In the genomic region with DNA sequence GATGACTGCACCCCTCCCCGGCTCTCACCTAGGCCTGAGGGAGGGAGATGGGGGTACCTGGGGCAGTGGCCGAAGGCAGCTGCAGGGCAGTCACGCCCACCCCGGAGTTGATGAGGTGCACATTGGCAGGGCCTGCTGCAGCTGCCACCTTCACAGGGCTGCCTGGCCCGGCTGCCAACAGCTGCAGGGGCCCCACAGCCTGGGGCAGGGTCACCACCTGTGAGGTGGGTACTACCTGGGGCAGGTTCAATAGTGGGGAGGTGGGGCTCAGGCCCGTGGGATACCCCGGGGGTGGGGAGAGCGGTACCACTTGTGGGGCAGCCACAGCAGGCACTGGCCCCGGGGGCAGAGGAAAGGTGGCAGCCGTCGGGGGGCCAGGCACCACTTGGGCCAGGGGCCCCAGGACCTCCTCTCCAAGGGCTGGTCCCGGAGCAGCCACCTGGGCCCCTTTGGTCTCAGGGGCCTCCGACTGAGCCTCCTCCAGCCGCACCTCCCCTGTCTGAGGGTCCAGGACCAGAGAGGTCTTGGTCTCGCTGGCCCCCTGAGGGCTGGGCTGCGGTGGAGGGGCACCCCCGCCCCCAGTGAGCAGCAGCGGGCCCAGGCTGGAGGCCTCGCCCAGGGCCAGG, we compare ENCODE assay signal across 1 cellular context.
TF ChIP-seq lines count a peak whose summit lies in the region.

No MANE protein-coding gene starts in this region.

TF ChIP-seq in liver, 16 proteins besides CTCF, POLR2A, EP300 and RAD21 (continued from another document):
- TF ChIP-seq, protein P1, sequence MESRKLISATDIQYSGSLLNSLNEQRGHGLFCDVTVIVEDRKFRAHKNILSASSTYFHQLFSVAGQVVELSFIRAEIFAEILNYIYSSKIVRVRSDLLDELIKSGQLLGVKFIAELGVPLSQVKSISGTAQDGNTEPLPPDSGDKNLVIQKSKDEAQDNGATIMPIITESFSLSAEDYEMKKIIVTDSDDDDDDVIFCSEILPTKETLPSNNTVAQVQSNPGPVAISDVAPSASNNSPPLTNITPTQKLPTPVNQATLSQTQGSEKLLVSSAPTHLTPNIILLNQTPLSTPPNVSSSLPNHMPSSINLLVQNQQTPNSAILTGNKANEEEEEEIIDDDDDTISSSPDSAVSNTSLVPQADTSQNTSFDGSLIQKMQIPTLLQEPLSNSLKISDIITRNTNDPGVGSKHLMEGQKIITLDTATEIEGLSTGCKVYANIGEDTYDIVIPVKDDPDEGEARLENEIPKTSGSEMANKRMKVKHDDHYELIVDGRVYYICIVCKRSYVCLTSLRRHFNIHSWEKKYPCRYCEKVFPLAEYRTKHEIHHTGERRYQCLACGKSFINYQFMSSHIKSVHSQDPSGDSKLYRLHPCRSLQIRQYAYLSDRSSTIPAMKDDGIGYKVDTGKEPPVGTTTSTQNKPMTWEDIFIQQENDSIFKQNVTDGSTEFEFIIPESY (IDR thresholded peaks at IDR 0.05) = no peak
- TF ChIP-seq, protein P2, sequence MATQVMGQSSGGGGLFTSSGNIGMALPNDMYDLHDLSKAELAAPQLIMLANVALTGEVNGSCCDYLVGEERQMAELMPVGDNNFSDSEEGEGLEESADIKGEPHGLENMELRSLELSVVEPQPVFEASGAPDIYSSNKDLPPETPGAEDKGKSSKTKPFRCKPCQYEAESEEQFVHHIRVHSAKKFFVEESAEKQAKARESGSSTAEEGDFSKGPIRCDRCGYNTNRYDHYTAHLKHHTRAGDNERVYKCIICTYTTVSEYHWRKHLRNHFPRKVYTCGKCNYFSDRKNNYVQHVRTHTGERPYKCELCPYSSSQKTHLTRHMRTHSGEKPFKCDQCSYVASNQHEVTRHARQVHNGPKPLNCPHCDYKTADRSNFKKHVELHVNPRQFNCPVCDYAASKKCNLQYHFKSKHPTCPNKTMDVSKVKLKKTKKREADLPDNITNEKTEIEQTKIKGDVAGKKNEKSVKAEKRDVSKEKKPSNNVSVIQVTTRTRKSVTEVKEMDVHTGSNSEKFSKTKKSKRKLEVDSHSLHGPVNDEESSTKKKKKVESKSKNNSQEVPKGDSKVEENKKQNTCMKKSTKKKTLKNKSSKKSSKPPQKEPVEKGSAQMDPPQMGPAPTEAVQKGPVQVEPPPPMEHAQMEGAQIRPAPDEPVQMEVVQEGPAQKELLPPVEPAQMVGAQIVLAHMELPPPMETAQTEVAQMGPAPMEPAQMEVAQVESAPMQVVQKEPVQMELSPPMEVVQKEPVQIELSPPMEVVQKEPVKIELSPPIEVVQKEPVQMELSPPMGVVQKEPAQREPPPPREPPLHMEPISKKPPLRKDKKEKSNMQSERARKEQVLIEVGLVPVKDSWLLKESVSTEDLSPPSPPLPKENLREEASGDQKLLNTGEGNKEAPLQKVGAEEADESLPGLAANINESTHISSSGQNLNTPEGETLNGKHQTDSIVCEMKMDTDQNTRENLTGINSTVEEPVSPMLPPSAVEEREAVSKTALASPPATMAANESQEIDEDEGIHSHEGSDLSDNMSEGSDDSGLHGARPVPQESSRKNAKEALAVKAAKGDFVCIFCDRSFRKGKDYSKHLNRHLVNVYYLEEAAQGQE (IDR thresholded peaks at IDR 0.05) = no peak
- TF ChIP-seq NR2F2 (IDR thresholded peaks at IDR 0.05) (no peak), EGR1 (IDR thresholded peaks at IDR 0.05; ENCODE audit: low read depth in 2 of 2) (no peak), RXRA (IDR thresholded peaks at IDR 0.05) (no peak), SP1 (IDR thresholded peaks at IDR 0.05) (no peak), FOXA2 (IDR thresholded peaks at IDR 0.05) (no peak)
TF ChIP-seq in liver: peak in this region for 0.
